In the genomic region with DNA sequence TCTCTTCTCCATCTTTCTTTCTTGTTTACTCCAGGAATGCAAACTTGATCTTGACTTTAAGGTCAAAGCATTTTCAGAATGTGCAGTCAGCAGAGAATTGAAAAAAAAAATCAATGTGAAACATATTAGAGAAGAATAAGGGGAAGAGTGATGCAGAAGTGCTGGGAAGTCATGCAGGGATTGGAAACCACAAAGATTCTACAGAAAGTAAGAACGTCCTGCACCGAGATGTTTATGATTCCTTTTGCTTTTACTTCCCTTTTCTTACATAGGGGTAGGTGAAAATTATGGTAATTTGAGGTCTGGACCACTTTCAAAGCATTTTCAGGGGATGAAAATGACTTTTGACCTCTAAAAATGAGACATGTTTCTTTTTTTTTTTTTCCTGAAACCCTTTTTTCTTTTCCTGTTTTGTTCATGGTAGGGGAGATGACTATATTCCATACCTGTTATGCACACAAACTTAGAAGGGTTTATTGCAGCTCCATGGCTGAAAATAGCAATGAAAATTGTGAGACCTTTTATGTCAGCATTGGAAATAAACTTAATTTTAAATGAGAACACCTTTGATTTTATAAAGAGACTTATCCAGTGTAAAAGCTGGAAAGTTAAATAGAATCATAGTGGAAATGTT, we compare ENCODE assay signal across 11 cellular contexts.
DNase-seq lines count a peak whose midpoint lies in the region; ATAC-seq and TF ChIP-seq lines count a peak whose summit lies in the region.
"Had no signal": no experiment of that assay in that cellular context is flagged by ENCODE, and none has a peak within 500 bp of the region (broad histone marks: within the 10 kb centered on the region; RNA-seq: fewer than 3 reads in every experiment).

No MANE protein-coding gene starts in this region.

- ATAC-seq in GM18909 (IDR thresholded peaks at IDR 0.05; ENCODE audit: poor library complexity, unreplicated experiment) (peak; percentile 69), HG02870 (IDR thresholded peaks at IDR 0.05; ENCODE audit: unreplicated experiment) (peak; percentile 89), Panc1 (no peak)
- ATAC-seq: HepG2 had no signal

- H3K4me1 ChIP-seq in Panc1 (ENCODE audit: control insufficient read depth, insufficient read depth, low read length): peaks cover 37% of the 10 kb centered on the region
- peaks cover 0 to 65% (median 61%) of the 10 kb centered on the region in 4 donors for H3K4me1 ChIP-seq in sigmoid colon

- H3K27me3 Mint-ChIP-seq in activated CD4-positive, alpha-beta memory T cell treated with anti-CD3 and anti-CD28 coated beads, Interleukin-2, amount 10 ng/mL, durations not matched to agents 7 days and 5 days: no peaks in the 10 kb centered on the region
- no peaks in the 10 kb centered on the region for H3K27me3 Mint-ChIP-seq in HFFc6 (ENCODE audit: insufficient read depth)
- H3K27me3 Mint-ChIP-seq: activated naive CD8-positive, alpha-beta T cell had no signal

- CTCF ChIA-PET in Panc1 (lab: Charles Lee): no interaction called here
- CTCF ChIA-PET in activated CD4-positive, alpha-beta memory T cell treated with anti-CD3 and anti-CD28 coated beads, Interleukin-2, amount 10 ng/mL, durations not matched to agents 7 days and 5 days (lab: Charles Lee): no interaction called here

- no peak for TF ChIP-seq CTCF in Panc1 (IDR thresholded peaks at IDR 0.05)
- no peak for TF ChIP-seq CTCF in sigmoid colon (IDR thresholded peaks at IDR 0.05)
- TF ChIP-seq CTCF in HFFc6 (IDR thresholded peaks at IDR 0.05): no peak

- peak in 1 of 4 donors; percentile 7 for TF ChIP-seq EP300 in sigmoid colon (IDR thresholded peaks at IDR 0.05)

- no peaks in the 10 kb centered on the region for H3K36me3 ChIP-seq in Panc1 (ENCODE audit: control insufficient read depth, insufficient read depth, low read length)
- no peaks in the 10 kb centered on the region for H3K36me3 ChIP-seq in sigmoid colon

- no peak for TF ChIP-seq POLR2A in sigmoid colon (IDR thresholded peaks at IDR 0.05)

- intact Hi-C loops in Panc1 (cut with micrococcal nuclease; ENCODE audit: unreplicated experiment): loop anchor here (10.0 kb wide), 2 partner anchors 504 to 564 kb away; no protein-coding TSS in a partner anchor
- intact Hi-C loops in sigmoid colon (cut with DNase I): loop anchor here (5.0 to 10.0 kb wide), 4 partner anchors 38 to 363 kb away; no protein-coding TSS in a partner anchor

- H3K4me1 Mint-ChIP-seq in activated CD4-positive, alpha-beta memory T cell treated with anti-CD3 and anti-CD28 coated beads, Interleukin-2, amount 10 ng/mL, durations not matched to agents 7 days and 5 days: peaks cover 3% of the 10 kb centered on the region
- H3K4me1 Mint-ChIP-seq in HFFc6 (ENCODE audit: low read depth): peaks cover 55% of the 10 kb centered on the region

- H3K27me3 ChIP-seq in Panc1 (ENCODE audit: control insufficient read depth, insufficient read depth, low read length) (no peaks in the 10 kb centered on the region), sigmoid colon (no peaks in the 10 kb centered on the region)
- H3K27me3 ChIP-seq: hepatocyte had no signal

- no peak for DNase-seq in Panc1 (ENCODE audit: low read depth, low spot score)
- DNase-seq in sigmoid colon: no peak
- no peak for DNase-seq in activated CD4-positive, alpha-beta memory T cell treated with anti-CD3 and anti-CD28 coated beads, Interleukin-2, amount 10 ng/mL, durations not matched to agents 7 days and 5 days
- DNase-seq in anterior cingulate cortex (lab: John Stamatoyannopoulos, UW): no peak
- no peak for DNase-seq in HFFc6
- DNase-seq: posterior cingulate gyrus had no signal

- in situ Hi-C loops in Panc1 (cut with HindIII; ENCODE audit: low pct_unique_long_range_greater_than_20kb, low sequenced_read_pairs): no loop called here

- H3K27ac Mint-ChIP-seq in activated CD4-positive, alpha-beta memory T cell treated with anti-CD3 and anti-CD28 coated beads, Interleukin-2, amount 10 ng/mL, durations not matched to agents 7 days and 5 days: no peak overlapping the region
- H3K27ac Mint-ChIP-seq in HFFc6: no peak overlapping the region
- H3K27ac Mint-ChIP-seq: activated naive CD8-positive, alpha-beta T cell had no signal

- H3K9me3 ChIP-seq in Panc1 (ENCODE audit: control insufficient read depth, insufficient read depth, low read depth, low read length): no peaks in the 10 kb centered on the region
- no peaks in the 10 kb centered on the region for H3K9me3 ChIP-seq in sigmoid colon

- H3K9me3 Mint-ChIP-seq in activated CD4-positive, alpha-beta memory T cell treated with anti-CD3 and anti-CD28 coated beads, Interleukin-2, amount 10 ng/mL, durations not matched to agents 7 days and 5 days: no peaks in the 10 kb centered on the region
- no peaks in the 10 kb centered on the region for H3K9me3 Mint-ChIP-seq in HFFc6

- H3K4me3 ChIP-seq in Panc1 (ENCODE audit: low read depth in 2 of 2, low read length in 2 of 2) (no peak overlapping the region), sigmoid colon (no peak overlapping the region)
- H3K4me3 ChIP-seq: hepatocyte had no signal

- POLR2A ChIA-PET in Panc1 (lab: Charles Lee): no interaction called here
- POLR2A ChIA-PET in activated CD4-positive, alpha-beta memory T cell treated with anti-CD3 and anti-CD28 coated beads, Interleukin-2, amount 10 ng/mL, durations not matched to agents 7 days and 5 days (lab: Charles Lee): no interaction called here

- H3K36me3 Mint-ChIP-seq in activated CD4-positive, alpha-beta memory T cell treated with anti-CD3 and anti-CD28 coated beads, Interleukin-2, amount 10 ng/mL, durations not matched to agents 7 days and 5 days (ENCODE audit: low read depth): no peaks in the 10 kb centered on the region
- no peaks in the 10 kb centered on the region for H3K36me3 Mint-ChIP-seq in HFFc6 (ENCODE audit: low read depth)
- H3K36me3 Mint-ChIP-seq: activated naive CD8-positive, alpha-beta T cell had no signal

- no TSS peak for BruUV-seq in Panc1 (replicated peaks; lab: Mats Ljungman, UMichigan)

- H3K27ac ChIP-seq in Panc1 (ENCODE audit: low read length): peak overlapping the region; percentile 80; the same call in 1 of the 2 replicates
- peak overlapping the region in 3 of 4 donors; percentile 31 to 50 (median 38) for H3K27ac ChIP-seq in sigmoid colon
- H3K27ac ChIP-seq: hepatocyte had no signal

- no peak overlapping the region for H3K4me3 Mint-ChIP-seq in activated CD4-positive, alpha-beta memory T cell treated with anti-CD3 and anti-CD28 coated beads, Interleukin-2, amount 10 ng/mL, durations not matched to agents 7 days and 5 days
- no peak overlapping the region for H3K4me3 Mint-ChIP-seq in HFFc6
- H3K4me3 Mint-ChIP-seq: activated naive CD8-positive, alpha-beta T cell had no signal

- WGBS in sigmoid colon, 2 donors: 37 to 76% methylated on average over 2 of the region's 2 CpGs
